ENCODE assay signal across 10 cellular contexts in the genomic region with DNA sequence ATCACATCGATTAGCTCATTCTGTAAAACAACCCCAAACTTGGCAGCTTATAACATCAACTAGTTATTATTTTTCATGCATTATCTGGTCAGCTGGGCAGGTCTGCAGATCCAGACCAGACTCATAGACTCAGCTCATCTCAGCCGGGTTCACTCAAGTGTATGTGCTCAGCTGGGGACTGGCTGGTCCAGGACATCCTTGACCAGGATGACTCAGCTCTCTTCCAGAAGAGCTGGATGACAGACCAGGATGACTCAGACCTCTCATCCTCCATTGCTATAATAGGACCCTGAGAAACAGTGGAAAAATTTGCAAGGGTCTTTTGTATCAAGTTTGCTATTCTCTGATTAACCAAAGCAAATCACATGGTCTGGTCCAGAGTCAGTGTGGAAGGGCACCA.
DNase-seq lines count a peak whose midpoint lies in the region; ATAC-seq and TF ChIP-seq lines count a peak whose summit lies in the region.
"Had no signal": no experiment of that assay in that cellular context is flagged by ENCODE, and none has a peak within 500 bp of the region (broad histone marks: within the 10 kb centered on the region; RNA-seq: fewer than 3 reads in every experiment).

No MANE protein-coding gene starts in this region.

- peak overlapping the region; percentile 24; the same call in 1 of the 2 replicates for H3K4me2 ChIP-seq in KMS-11

- H3K4me3 ChIP-seq in AG10803 (ENCODE audit: low read length) (no peak overlapping the region), KMS-11 (IDR thresholded peaks at IDR 0.05; ENCODE audit: insufficient read depth, low read depth, low read length) (no peak overlapping the region)

- DNase-seq in AG10803 (ENCODE audit: low read depth), result peak; percentile 84
- DNase-seq in amniotic epithelial cell (ENCODE audit: low read depth), result peak; percentile 78
- DNase-seq in islet precursor cell, result peak; percentile 84
- no peak for DNase-seq in NCI-H1930 (lab: John Stamatoyannopoulos, UW)
- no peak for DNase-seq in T-helper 2 cell
- DNase-seq in DMS79 treated with DMSO at 0.1 percent for 48 hours (lab: John Stamatoyannopoulos, UW), result no peak
- DNase-seq: foreskin melanocyte, RPMI8226 had no signal

- H3K36me3 ChIP-seq in KMS-11 (ENCODE audit: insufficient read depth), result no peaks in the 10 kb centered on the region

- no peak overlapping the region for H2AFZ ChIP-seq in KMS-11 (ENCODE audit: low read depth)

- H3K27ac ChIP-seq in KMS-11, result peak overlapping the region; percentile 46; the same call in 1 of the 2 replicates

- TF ChIP-seq CTCF in AG10803 (conservative IDR thresholded peaks at IDR 0.05; ENCODE audit: low read length) (no peak), KMS-11 (conservative IDR thresholded peaks at IDR 0.05; ENCODE audit: low read depth, low read length) (no peak)

- H3K79me2 ChIP-seq in KMS-11 (ENCODE audit: insufficient read depth, low read depth), result no peaks in the 10 kb centered on the region

- peaks cover 40% of the 10 kb centered on the region for H3K4me1 ChIP-seq in KMS-11 (ENCODE audit: low read depth, poor library complexity, severe bottlenecking)

- no peak overlapping the region for H3K9ac ChIP-seq in KMS-11

- no peaks in the 10 kb centered on the region for H4K20me1 ChIP-seq in KMS-11 (ENCODE audit: insufficient read depth)

- ATAC-seq in HG02981 (IDR thresholded peaks at IDR 0.05; ENCODE audit: unreplicated experiment), result no peak

- H3K27me3 ChIP-seq in KMS-11 (ENCODE audit: insufficient read depth, low read depth), result no peaks in the 10 kb centered on the region

Comparison
In these comparisons a context has a peak if more than half of its experiments do, and no peak if none do; other contexts are left out.
1. DNase-seq: peak in AG10803 (single experiment), amniotic epithelial cell (single experiment) and islet precursor cell (single experiment); none in NCI-H1930 (0 of 2), T-helper 2 cell (0 of 5) and DMS79 treated with DMSO at 0.1 percent for 48 hours (single experiment).